8 cellular contexts compared by ENCODE assay signal in the genomic region with DNA sequence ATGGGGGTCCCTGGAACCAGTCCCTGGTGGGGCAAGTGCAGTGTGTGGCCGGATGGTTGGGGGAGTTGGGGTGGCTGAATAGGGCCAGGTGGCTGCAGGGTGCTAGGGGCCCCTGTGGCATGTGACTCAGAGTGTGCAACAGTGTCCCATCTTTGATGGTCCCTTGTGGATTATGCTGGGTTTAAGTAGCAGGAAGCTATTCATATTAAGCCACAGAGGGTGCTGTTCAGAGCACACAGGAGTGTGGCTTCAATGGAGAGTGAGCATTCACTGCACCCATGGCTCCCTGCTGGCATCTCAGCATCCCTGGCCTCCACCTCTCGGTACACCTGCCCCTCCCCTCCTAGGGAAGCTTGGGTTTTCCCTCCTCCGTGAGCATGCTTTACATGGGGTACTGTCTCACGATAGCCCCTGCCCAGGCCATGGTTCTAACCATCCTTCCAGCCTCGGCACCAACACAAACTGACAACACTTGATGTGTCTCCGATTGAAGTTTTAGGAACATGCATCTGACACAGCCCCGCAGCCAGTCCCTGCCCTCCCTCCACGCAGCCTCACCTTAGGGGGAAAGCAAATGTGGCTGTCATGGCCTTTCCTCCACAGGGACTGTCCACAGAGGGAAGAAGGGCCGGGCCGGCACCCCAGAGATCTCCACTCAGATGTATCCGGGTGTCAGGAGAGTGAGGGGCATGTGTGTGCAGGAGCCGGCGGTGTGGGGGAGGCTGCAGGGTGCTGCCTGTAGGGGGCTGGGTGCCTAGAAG. TPM values are rescaled to one million over a fixed set of nuclear protein-coding genes. Genes with fewer than 3 reads are reported as not detected.
DNase-seq lines count a peak whose midpoint lies in the region; ATAC-seq and TF ChIP-seq lines count a peak whose summit lies in the region.

No MANE protein-coding gene starts in this region.

- H3K9me3 Mint-ChIP-seq in activated T-helper 17 cell treated with anti-CD3 and anti-CD28 coated beads, Interleukin-2, amount 50 U/mL, for 72 hours = peaks cover 5% of the 10 kb centered on the region
- H3K9me3 Mint-ChIP-seq in nephron = no peaks in the 10 kb centered on the region

- peaks cover 54% of the 10 kb centered on the region for H3K4me1 Mint-ChIP-seq in activated T-helper 17 cell treated with anti-CD3 and anti-CD28 coated beads, Interleukin-2, amount 50 U/mL, for 72 hours
- H3K4me1 Mint-ChIP-seq in nephron = peaks cover 16% of the 10 kb centered on the region

- no peak for TF ChIP-seq CTCF in nephron (IDR thresholded peaks at IDR 0.05; ENCODE audit: unreplicated experiment in 3 of 3)

- peak overlapping the region; percentile 93 for H3K27ac Mint-ChIP-seq in activated T-helper 17 cell treated with anti-CD3 and anti-CD28 coated beads, Interleukin-2, amount 50 U/mL, for 72 hours
- peak overlapping the region in 2 of 3 experiments; percentile 11 to 22 for H3K27ac Mint-ChIP-seq in nephron

- H3K4me3 ChIP-seq in Jurkat, Clone E6-1 (ENCODE audit: low read length) = peak overlapping the region; percentile 12

- H3K36me3 Mint-ChIP-seq in activated T-helper 17 cell treated with anti-CD3 and anti-CD28 coated beads, Interleukin-2, amount 50 U/mL, for 72 hours (ENCODE audit: low read depth) = peaks cover 35% of the 10 kb centered on the region
- H3K36me3 Mint-ChIP-seq in nephron (ENCODE audit: low read depth) = peaks cover 23% of the 10 kb centered on the region

- ATAC-seq in GM21717 (IDR thresholded peaks at IDR 0.05; ENCODE audit: unreplicated experiment) = peak; percentile 51
- peak; percentile 44 for ATAC-seq in activated T-helper 17 cell treated with anti-CD3 and anti-CD28 coated beads, Interleukin-2, amount 50 U/mL, for 72 hours (replicated peaks)

- no peaks in the 10 kb centered on the region for H3K27me3 Mint-ChIP-seq in activated T-helper 17 cell treated with anti-CD3 and anti-CD28 coated beads, Interleukin-2, amount 50 U/mL, for 72 hours
- no peaks in the 10 kb centered on the region for H3K27me3 Mint-ChIP-seq in nephron (ENCODE audit: low read depth)

- H3K4me3 Mint-ChIP-seq in activated T-helper 17 cell treated with anti-CD3 and anti-CD28 coated beads, Interleukin-2, amount 50 U/mL, for 72 hours = peak overlapping the region; percentile 73
- no peak overlapping the region for H3K4me3 Mint-ChIP-seq in nephron

- DNase-seq in NCI-H82 (lab: John Stamatoyannopoulos, UW) = peak; percentile 41
- DNase-seq in NCI-H82 treated with DMSO at 0.1 percent for 48 hours (lab: John Stamatoyannopoulos, UW; ENCODE audit: unreplicated experiment) = no peak
- DNase-seq in Jurkat, Clone E6-1 (ENCODE audit: low read depth, low spot score) = peak; percentile 72
- no peak for DNase-seq in central memory CD4-positive, alpha-beta T cell
- DNase-seq in HPDE6-E6E7 (ENCODE audit: extremely low spot score) = no peak

RNA-seq across cellular contexts. Expression of gene PPIF, which starts 30.4 kb away (rescaled TPM):
- polyA plus RNA-seq in Jurkat, Clone E6-1 (2012; ENCODE audit: insufficient read depth, insufficient read length) = 80.3 TPM
- total RNA-seq in activated T-helper 17 cell treated with anti-CD3 and anti-CD28 coated beads, Interleukin-2, amount 50 U/mL, for 72 hours = 100 to 1,000 TPM in 1 of 2 donors, 10 to 100 TPM in 1; 73.7 to 170 TPM

Comparison
In these comparisons a context has a peak if more than half of its experiments do, and no peak if none do; other contexts are left out.
1. DNase-seq: peak in NCI-H82 (single experiment) and Jurkat, Clone E6-1 (single experiment); none in NCI-H82 treated with DMSO at 0.1 percent for 48 hours (single experiment), central memory CD4-positive, alpha-beta T cell (single experiment) and HPDE6-E6E7 (single experiment).